ENCODE assay signal across 24 cellular contexts in the genomic region with DNA sequence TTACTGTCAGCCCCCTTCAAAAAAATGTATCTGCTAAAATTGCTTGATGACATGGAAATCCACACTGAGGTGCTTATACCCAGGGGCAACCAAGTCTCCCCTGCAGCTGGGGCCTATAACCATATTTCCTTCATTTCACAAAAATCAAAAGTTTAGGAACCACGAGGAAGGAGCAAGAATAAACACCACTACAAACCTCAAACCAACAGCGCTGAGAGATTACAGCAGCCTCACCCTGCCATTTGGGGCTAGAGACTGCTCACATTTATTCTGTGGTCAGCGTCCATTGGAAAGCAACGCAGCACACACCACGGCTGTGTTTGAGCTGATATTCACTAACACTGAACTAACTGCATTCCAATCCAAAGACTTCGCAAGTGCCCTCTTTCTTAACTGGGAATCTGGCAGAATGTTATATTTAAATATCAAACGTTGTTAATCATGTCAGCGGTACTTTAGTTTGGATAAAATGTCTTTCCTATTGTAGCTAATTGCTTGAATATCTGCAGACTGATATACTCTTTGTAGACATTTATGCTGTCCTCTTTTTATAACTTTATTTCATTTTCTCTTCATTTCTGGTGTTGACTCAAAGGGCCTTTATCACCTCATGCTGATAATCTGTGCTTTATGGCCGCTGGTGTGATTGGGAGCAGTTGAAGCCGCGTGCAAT.
A peak's percentile ranks its signal among the peaks of the same experiment; 100 is the strongest.
DNase-seq lines count a peak whose midpoint lies in the region; ATAC-seq, FAIRE-seq and TF ChIP-seq lines count a peak whose summit lies in the region.
"Had no signal": no experiment of that assay in that cellular context is flagged by ENCODE, and none has a peak within 500 bp of the region (broad histone marks: within the 10 kb centered on the region; RNA-seq: fewer than 3 reads in every experiment).

No MANE protein-coding gene starts in this region.

- H3K4me3 ChIP-seq in HUES48 (ENCODE audit: low read depth, low read length) (no peak overlapping the region), pancreas (peak overlapping the region in 2 of 4 donors; percentile 18 to 19)
- H3K4me3 ChIP-seq: dorsolateral prefrontal cortex, heart left ventricle had no signal

- WGBS in pancreas, 2 donors = 9 to 15% methylated on average over 11 of the region's 11 CpGs

- no peak for TF ChIP-seq CTCF in pancreas (IDR thresholded peaks at IDR 0.05)

- no peaks in the 10 kb centered on the region; the same call in 1 of the 2 replicates for H3K27me3 ChIP-seq in HUES48 (ENCODE audit: control insufficient read depth, insufficient read depth, low read length)
- H3K27me3 ChIP-seq in pancreas = no peaks in the 10 kb centered on the region

- intact Hi-C loops in pancreas (cut with DNase I) = loop anchor here in 1 of 3 donors (5.0 kb wide), 1 partner anchor 88 kb away; no protein-coding TSS in a partner anchor

- no peaks in the 10 kb centered on the region for H3K9me3 ChIP-seq in HUES48 (ENCODE audit: control insufficient read depth, insufficient read depth, low read length)
- H3K9me3 ChIP-seq in pancreas = no peaks in the 10 kb centered on the region
- H3K9me3 ChIP-seq: heart left ventricle had no signal

- H3K36me3 ChIP-seq in HUES48 (ENCODE audit: control insufficient read depth, insufficient read depth, low read length) (no peaks in the 10 kb centered on the region), pancreas (no peaks in the 10 kb centered on the region)
- H3K36me3 ChIP-seq: heart left ventricle had no signal

- DNase-seq in SW480 (ENCODE audit: low spot score) = peak; percentile 39
- peak in 2 of 6 donors; percentile 38 for DNase-seq in pancreas
- DNase-seq in GF-D8 (lab: John Stamatoyannopoulos, UW) = no peak
- DNase-seq in GM19239 (ENCODE audit: insufficient read length, low spot score) = no peak
- no peak for DNase-seq in DMS 273 (lab: John Stamatoyannopoulos, UW; ENCODE audit: unreplicated experiment)
- DNase-seq: activated CD4-positive, alpha-beta T cell treated with anti-CD3 and anti-CD28 coated beads, Interleukin-2, amount 50 U/mL, for 1 hour; activated CD8-positive, alpha-beta memory T cell treated with anti-CD3 and anti-CD28 coated beads, Interleukin-2, amount 10 ng/mL, durations not matched to agents 7 days and 5 days; aorta; dorsolateral prefrontal cortex; GOT3; heart left ventricle; NCI-H1436 treated with DMSO at 0.1 percent for 48 hours; NCI-H2171; nephron progenitor cell; stimulated activated naive CD8-positive, alpha-beta T cell treated with anti-CD3 and anti-CD28 coated beads, Interleukin-15, Interleukin-2, amounts not matched to agents 100 U/mL and 50 U/mL, for 24 hours had no signal

- H3K27ac ChIP-seq in HUES48 (ENCODE audit: low read depth, low read length) (peak overlapping the region; percentile 68), pancreas (peak overlapping the region; percentile 85 to 96 (median 96))
- H3K27ac ChIP-seq: C4-2B, dorsolateral prefrontal cortex, heart left ventricle, parathyroid adenoma had no signal

- ATAC-seq in pancreas (peak; percentile 9 to 47 (median 35)), GM19463 (IDR thresholded peaks at IDR 0.05; ENCODE audit: unreplicated experiment) (no peak)
- ATAC-seq: activated CD8-positive, alpha-beta memory T cell treated with anti-CD3 and anti-CD28 coated beads, Interleukin-2, amount 10 ng/mL, durations not matched to agents 7 days and 5 days; activated naive CD4-positive, alpha-beta T cell treated with anti-CD3 and anti-CD28 coated beads, Interleukin-2, amount 50 U/mL, for 72 hours; activated T-helper 17 cell treated with anti-CD3 and anti-CD28 coated beads, Interleukin-2, amount 50 U/mL, for 72 hours; heart left ventricle; stimulated activated naive CD8-positive, alpha-beta T cell treated with anti-CD3 and anti-CD28 coated beads, Interleukin-15, Interleukin-2, amounts not matched to agents 100 U/mL and 50 U/mL, for 24 hours; WTC11 had no signal

- no peak overlapping the region for H3K9ac ChIP-seq in HUES48 (ENCODE audit: low read depth, low read length)
- H3K9ac ChIP-seq: parathyroid adenoma had no signal

- H3K4me1 ChIP-seq in HUES48 (ENCODE audit: control insufficient read depth, insufficient read depth, low read length) (peaks cover 18% of the 10 kb centered on the region), pancreas (peaks cover 32 to 43% (median 38%) of the 10 kb centered on the region in 3 donors)
- H3K4me1 ChIP-seq: heart left ventricle, parathyroid adenoma had no signal

- FAIRE-seq in islet of Langerhans (lab: Jason Lieb, UNC) (peak; percentile 99), pancreas (lab: Jason Lieb, UNC) (no peak), GM19239 (lab: Jason Lieb, UNC) (no peak)
- FAIRE-seq: D721Med had no signal
